ENCODE assay signal across 9 cellular contexts in the genomic region with DNA sequence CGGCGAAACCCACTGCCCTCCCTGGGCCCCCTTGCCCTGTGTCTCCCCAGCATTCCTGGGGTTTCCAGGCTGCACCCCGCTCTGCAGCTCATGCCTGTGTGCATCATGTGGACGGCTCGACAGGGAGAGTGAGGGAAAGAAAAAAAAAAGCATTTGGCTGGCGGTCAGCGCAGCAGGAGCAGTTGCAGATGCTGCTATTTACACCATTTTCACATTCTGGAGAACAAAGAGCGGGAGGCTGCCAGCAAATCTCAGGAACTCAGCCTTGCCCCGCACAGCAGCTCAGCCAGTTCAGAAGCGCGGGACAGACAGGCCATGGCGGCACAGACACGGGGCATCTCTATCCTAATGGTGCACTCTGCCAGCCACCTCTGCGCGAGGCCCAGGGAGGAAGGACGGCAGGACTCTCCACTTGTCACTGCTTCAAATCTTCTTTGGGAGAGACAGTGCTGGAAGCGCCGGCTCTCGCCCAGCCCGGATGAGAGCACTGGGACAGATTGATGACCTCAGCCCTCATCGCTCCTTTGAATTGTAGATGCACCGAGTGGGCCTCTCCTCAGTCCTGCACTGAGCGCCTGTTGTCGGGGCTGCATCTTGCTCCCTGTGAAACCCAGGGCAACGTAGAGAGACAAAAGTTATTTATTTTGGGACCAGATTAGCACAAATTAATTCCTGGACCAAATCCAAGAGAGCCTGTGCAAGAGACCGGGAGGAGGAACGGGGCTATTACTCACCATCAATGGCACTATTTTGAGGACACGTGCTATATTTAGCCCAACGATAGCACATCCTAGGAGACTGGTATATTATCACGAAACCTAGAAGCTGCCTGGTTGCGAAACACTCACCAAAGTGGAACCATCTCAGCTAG.
A peak's percentile ranks its signal among the peaks of the same experiment; 100 is the strongest.
DNase-seq lines count a peak whose midpoint lies in the region; ATAC-seq and TF ChIP-seq lines count a peak whose summit lies in the region.
"Had no signal": no experiment of that assay in that cellular context is flagged by ENCODE, and none has a peak within 500 bp of the region (broad histone marks: within the 10 kb centered on the region; RNA-seq: fewer than 3 reads in every experiment).

No MANE protein-coding gene starts in this region.

- peaks cover 53% of the 10 kb centered on the region for H3K27me3 Mint-ChIP-seq in progenitor cell of endocrine pancreas

- TF ChIP-seq CTCF in WI38 (IDR thresholded peaks at IDR 0.05; ENCODE audit: low read depth, low read length) (no peak), progenitor cell of endocrine pancreas (IDR thresholded peaks at IDR 0.05; ENCODE audit: unreplicated experiment) (no peak)

- intact Hi-C loops in left ventricle myocardium superior (cut with micrococcal nuclease), result no loop called here

- H3K9me3 Mint-ChIP-seq in progenitor cell of endocrine pancreas (ENCODE audit: low read depth), result no peaks in the 10 kb centered on the region

- H3K36me3 Mint-ChIP-seq in progenitor cell of endocrine pancreas (ENCODE audit: insufficient read depth), result no peaks in the 10 kb centered on the region

- ATAC-seq in left ventricle myocardium superior (peak; percentile 93), GM18519 (IDR thresholded peaks at IDR 0.05; ENCODE audit: low FRiP score, unreplicated experiment) (no peak), GM18502 (IDR thresholded peaks at IDR 0.05; ENCODE audit: poor library complexity, unreplicated experiment) (no peak)

- H3K4me3 ChIP-seq in WI38 (ENCODE audit: low read depth, low read length), result peak overlapping the region; percentile 34; the same call in 1 of the 2 replicates

- H3K4me3 Mint-ChIP-seq in progenitor cell of endocrine pancreas (ENCODE audit: low read depth), result peak overlapping the region; percentile 29

- DNase-seq in EL (peak; percentile 41), left ventricle myocardium superior (peak; percentile 64), progenitor cell of endocrine pancreas (ENCODE audit: low spot score, unreplicated experiment) (no peak), RKO (ENCODE audit: low spot score) (no peak)
- DNase-seq in activated CD4-positive, alpha-beta T cell treated with anti-CD3 and anti-CD28 coated beads, Interleukin-2, amount 50 U/mL, for 48 hours, result no peak
- DNase-seq: NCI-H524 treated with DMSO at 0.1 percent for 48 hours had no signal

- peak overlapping the region; percentile 15 for H3K27ac Mint-ChIP-seq in progenitor cell of endocrine pancreas

- peaks cover 5% of the 10 kb centered on the region for H3K4me1 Mint-ChIP-seq in progenitor cell of endocrine pancreas (ENCODE audit: low read depth)

Comparison
In these comparisons a context has a peak if more than half of its experiments do, and no peak if none do; other contexts are left out.
1. DNase-seq: peak in EL (single experiment) and left ventricle myocardium superior (single experiment); none in progenitor cell of endocrine pancreas (single experiment), activated CD4-positive, alpha-beta T cell treated with anti-CD3 and anti-CD28 coated beads, Interleukin-2, amount 50 U/mL, for 48 hours (0 of 2) and RKO (single experiment).